ENCODE assay signal across 8 cellular contexts in the genomic region with DNA sequence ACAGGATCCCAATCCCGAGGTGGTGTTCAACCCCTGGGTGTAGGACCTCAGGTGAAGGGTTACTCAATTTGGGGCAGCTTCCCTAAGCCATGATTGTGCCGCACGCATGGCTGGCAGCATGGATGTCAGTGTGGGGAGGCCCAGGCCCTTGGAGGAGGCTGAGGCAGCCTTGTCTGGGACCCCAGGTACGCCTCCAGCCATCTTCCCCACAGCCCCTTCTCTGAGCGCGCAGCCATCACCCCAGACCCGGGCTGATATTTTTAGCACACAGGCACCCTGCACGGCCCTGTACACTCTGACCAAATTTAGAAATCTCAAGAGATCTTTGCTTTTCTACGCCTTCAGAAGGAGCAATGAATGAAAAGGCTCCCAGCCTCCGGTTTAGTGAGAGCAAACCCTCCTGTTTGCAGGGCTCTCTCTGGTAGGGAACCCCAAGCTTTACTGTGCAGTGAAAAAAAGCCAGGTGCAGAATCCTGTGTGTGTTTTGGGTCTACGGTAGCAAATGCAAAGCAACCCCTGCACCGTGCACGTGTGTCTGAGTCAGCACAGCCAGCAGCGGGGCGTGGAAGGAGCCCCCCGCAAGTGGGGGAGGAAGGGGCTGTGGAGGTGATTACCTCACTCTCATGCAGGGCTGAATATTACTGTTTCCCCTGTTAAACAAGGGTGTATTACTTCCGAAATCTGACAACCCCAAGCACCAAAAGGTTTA. TPM values are rescaled to one million over a fixed set of nuclear protein-coding genes. Genes with fewer than 3 reads are reported as not detected.
DNase-seq lines count a peak whose midpoint lies in the region; ATAC-seq and TF ChIP-seq lines count a peak whose summit lies in the region.

No MANE protein-coding gene starts in this region.

- ATAC-seq in GM19397 (IDR thresholded peaks at IDR 0.05; ENCODE audit: unreplicated experiment) (peak; percentile 71), HG03354 (IDR thresholded peaks at IDR 0.05; ENCODE audit: poor library complexity, severe bottlenecking, unreplicated experiment) (peak; percentile 71), upper lobe of right lung (no peak)
- ATAC-seq in activated T-cell treated with anti-CD3 and anti-CD28 coated beads, Interleukin-2, amount 50 U/mL, for 72 hours (replicated peaks in 1 of 2): peak; percentile 63 to 67

- H3K4me3 ChIP-seq in upper lobe of right lung (no peak overlapping the region), testis (no peak overlapping the region)

- intact Hi-C loops in upper lobe of right lung (cut with DNase I): no loop called here
- intact Hi-C loops in testis (cut with DNase I; ENCODE audit: low total_unique reads): no loop called here

- peaks cover 14% of the 10 kb centered on the region for H3K27me3 ChIP-seq in upper lobe of right lung
- H3K27me3 ChIP-seq in testis: no peaks in the 10 kb centered on the region

- H3K4me1 ChIP-seq in upper lobe of right lung (no peaks in the 10 kb centered on the region), testis (no peaks in the 10 kb centered on the region)

- TF ChIP-seq CTCF in upper lobe of right lung (IDR thresholded peaks at IDR 0.05) (no peak), testis (IDR thresholded peaks at IDR 0.05) (no peak)

- no peaks in the 10 kb centered on the region for H3K27me3 Mint-ChIP-seq in activated T-cell treated with anti-CD3 and anti-CD28 coated beads, Interleukin-2, amount 50 U/mL, for 72 hours (ENCODE audit: low read depth)

- peaks cover 23% of the 10 kb centered on the region for H3K4me1 Mint-ChIP-seq in activated T-cell treated with anti-CD3 and anti-CD28 coated beads, Interleukin-2, amount 50 U/mL, for 72 hours (ENCODE audit: low read depth)

- H3K27ac Mint-ChIP-seq in activated T-cell treated with anti-CD3 and anti-CD28 coated beads, Interleukin-2, amount 50 U/mL, for 72 hours: no peak overlapping the region

- H3K36me3 ChIP-seq in upper lobe of right lung: no peaks in the 10 kb centered on the region
- no peaks in the 10 kb centered on the region for H3K36me3 ChIP-seq in testis (ENCODE audit: low read depth, missing control alignments)

- 84% methylated on average over 17 of the region's 17 CpGs for WGBS in testis, 2 donors

- peak overlapping the region; percentile 25 to 44 for H3K4me3 Mint-ChIP-seq in activated T-cell treated with anti-CD3 and anti-CD28 coated beads, Interleukin-2, amount 50 U/mL, for 72 hours

- H3K27ac ChIP-seq in upper lobe of right lung (no peak overlapping the region), testis (no peak overlapping the region)

- DNase-seq in CD1c-positive myeloid dendritic cell (ENCODE audit: extremely low spot score) (peak; percentile 22), upper lobe of right lung (peak; percentile 10), DMS 273 treated with DMSO at 0.1 percent for 48 hours (lab: John Stamatoyannopoulos, UW) (no peak), NCI-H187 treated with DMSO at 0.1 percent for 48 hours (lab: John Stamatoyannopoulos, UW) (no peak), testis (no peak)
- DNase-seq in activated T-cell treated with anti-CD3 and anti-CD28 coated beads, Interleukin-2, amount 50 U/mL, for 72 hours: peak; percentile 11 to 22

- no peaks in the 10 kb centered on the region for H3K9me3 ChIP-seq in upper lobe of right lung
- no peaks in the 10 kb centered on the region for H3K9me3 ChIP-seq in testis

- no peaks in the 10 kb centered on the region for H3K36me3 Mint-ChIP-seq in activated T-cell treated with anti-CD3 and anti-CD28 coated beads, Interleukin-2, amount 50 U/mL, for 72 hours (ENCODE audit: insufficient read depth in 2 of 2)

- no peaks in the 10 kb centered on the region for H3K9me3 Mint-ChIP-seq in activated T-cell treated with anti-CD3 and anti-CD28 coated beads, Interleukin-2, amount 50 U/mL, for 72 hours

- TF ChIP-seq POLR2A in testis (IDR thresholded peaks at IDR 0.05): no peak

RNA-seq across cellular contexts. Expression of a gene that starts 44.3 kb away (rescaled TPM):
- total RNA-seq in activated T-cell treated with anti-CD3 and anti-CD28 coated beads, Interleukin-2, amount 50 U/mL, for 72 hours: not detected
- not detected for total RNA-seq in upper lobe of right lung
- 10 to 100 TPM; 24.8 to 33.9 TPM for total RNA-seq in testis
- 19.8 TPM for polyA plus RNA-seq in testis (ENCODE audit: insufficient read depth, low read depth, low replicate concordance)

Comparison
In these comparisons a context has a peak if more than half of its experiments do, and no peak if none do; other contexts are left out.
1. DNase-seq: peak in CD1c-positive myeloid dendritic cell (single experiment), activated T-cell treated with anti-CD3 and anti-CD28 coated beads, Interleukin-2, amount 50 U/mL, for 72 hours (2 of 2) and upper lobe of right lung (single experiment); none in DMS 273 treated with DMSO at 0.1 percent for 48 hours (single experiment), NCI-H187 treated with DMSO at 0.1 percent for 48 hours (single experiment) and testis (single experiment).
2. RNA of a gene that starts 44.3 kb away (total RNA-seq): 24.8 to 33.9 TPM in testis; not detected in upper lobe of right lung (single experiment) and not detected in activated T-cell treated with anti-CD3 and anti-CD28 coated beads, Interleukin-2, amount 50 U/mL, for 72 hours; every median in the first group is over 10 times any median in the second.